ENCODE assay signal across 18 cellular contexts in the genomic region with DNA sequence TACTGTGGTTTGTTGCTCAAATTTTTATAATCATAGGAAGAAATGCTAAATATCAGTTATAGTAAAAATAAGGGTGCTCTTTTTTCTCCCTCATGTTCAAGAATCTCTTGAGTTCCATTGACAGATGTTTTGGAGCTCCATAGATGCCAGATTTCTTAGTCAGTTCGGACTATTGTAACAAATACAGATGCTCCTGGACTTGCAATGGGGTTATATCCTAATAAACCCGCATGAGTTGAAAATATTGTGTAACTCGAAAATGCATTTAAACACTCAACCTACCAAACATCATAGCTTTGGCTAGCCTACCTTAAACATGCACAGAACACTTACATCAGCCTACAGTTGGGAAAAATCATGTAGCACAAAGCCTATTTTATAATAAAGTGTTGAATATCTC.
DNase-seq lines count a peak whose midpoint lies in the region; TF ChIP-seq lines count a peak whose summit lies in the region.
"Had no signal": no experiment of that assay in that cellular context is flagged by ENCODE, and none has a peak within 500 bp of the region (broad histone marks: within the 10 kb centered on the region; RNA-seq: fewer than 3 reads in every experiment).

No MANE protein-coding gene starts in this region.

- H3K14ac ChIP-seq in trophoblast cell (ENCODE audit: low read length), result no peak overlapping the region

- no peaks in the 10 kb centered on the region for H3K79me1 ChIP-seq in trophoblast cell (ENCODE audit: low read length)

- H3K23ac ChIP-seq in trophoblast cell (ENCODE audit: low read length), result no peak overlapping the region

- H4K91ac ChIP-seq in trophoblast cell (ENCODE audit: low read depth, low read length), result no peak overlapping the region

- TF ChIP-seq CTCF in AG04450 (IDR thresholded peaks at IDR 0.05; ENCODE audit: low read depth, low read length), result no peak
- TF ChIP-seq CTCF in ascending aorta (IDR thresholded peaks at IDR 0.05), result no peak
- no peak for TF ChIP-seq CTCF in BE2C (IDR thresholded peaks at IDR 0.05; ENCODE audit: low read depth, low read length)

- H4K8ac ChIP-seq in trophoblast cell (ENCODE audit: low read depth, low read length), result no peak overlapping the region

- H3K27ac ChIP-seq in AG04450 (ENCODE audit: low read depth, low read length) (no peak overlapping the region), ascending aorta (peak overlapping the region; percentile 0 to 54), trophoblast cell (ENCODE audit: low read depth, low read length) (no peak overlapping the region)
- H3K27ac ChIP-seq: 22Rv1, BLaER1, C4-2B, GM23248 had no signal

- no peak overlapping the region for H3K4ac ChIP-seq in trophoblast cell (ENCODE audit: low read depth, low read length)

- no peak overlapping the region for H2AFZ ChIP-seq in trophoblast cell (ENCODE audit: insufficient read depth, low read length, poor library complexity)
- H2AFZ ChIP-seq: GM23248 had no signal

- intact Hi-C loops in ascending aorta (cut with DNase I), result no loop called here

- POLR2A ChIA-PET in AG04450 (lab: Yijun Ruan, JAX), result no interaction called here

- CTCF ChIA-PET in AG04450 (lab: Charles Lee), result no interaction called here

- H3K4me1 ChIP-seq in ascending aorta (peaks cover 0 to 12% of the 10 kb centered on the region in 2 donors), trophoblast cell (ENCODE audit: control insufficient read depth in 1 of 2, insufficient read depth in 2 of 2, low read length in 2 of 2) (no peaks in the 10 kb centered on the region), BE2C (no peaks in the 10 kb centered on the region)
- H3K4me1 ChIP-seq: BLaER1, Caco-2 had no signal

- DNase-seq in AG04450 (ENCODE audit: low read depth, low spot score) (peak; percentile 3), ascending aorta (ENCODE audit: low spot score in 2 of 2) (no peak), trophoblast cell (peak; percentile 12 to 90), G401 (ENCODE audit: low spot score) (no peak), BE2C (no peak)
- no peak for DNase-seq in stimulated activated naive CD4-positive, alpha-beta T cell treated with Interleukin-2 at 50 U/mL for 16 hours (lab: John Stamatoyannopoulos, UW)
- DNase-seq: Caco-2; CD4-positive, CD25-positive, alpha-beta regulatory T cell; CD8-positive, alpha-beta T cell; DMS153; DND-41; GDM1; GM23248; H7 had no signal

- in situ Hi-C loops in G401 (cut with HindIII; ENCODE audit: low sequenced_read_pairs), result no loop called here

- H2AK5ac ChIP-seq in trophoblast cell (ENCODE audit: low read length), result no peak overlapping the region

- WGBS in trophoblast cell (ENCODE audit: extremely low coverage, insufficient coverage, insufficient read length), result no CpG with 5 or more reads among the region's 3 CpGs

- no peak overlapping the region for H2BK120ac ChIP-seq in trophoblast cell (ENCODE audit: insufficient read depth, low read length, poor library complexity)

- no peaks in the 10 kb centered on the region for H3K79me2 ChIP-seq in trophoblast cell (ENCODE audit: control insufficient read depth, insufficient read depth, low read length, poor library complexity)

- no peak overlapping the region for H3K18ac ChIP-seq in trophoblast cell (ENCODE audit: low read length)

- H3K9ac ChIP-seq in trophoblast cell (ENCODE audit: low read length), result no peak overlapping the region
- H3K9ac ChIP-seq: BLaER1, GM23248 had no signal

- H3K4me2 ChIP-seq in trophoblast cell (ENCODE audit: low read length), result no peak overlapping the region
- H3K4me2 ChIP-seq: BLaER1 had no signal

- H3K27me3 ChIP-seq in AG04450 (ENCODE audit: control insufficient read depth, insufficient read depth, low read length) (no peaks in the 10 kb centered on the region), ascending aorta (no peaks in the 10 kb centered on the region), trophoblast cell (ENCODE audit: insufficient read depth, low read length) (no peaks in the 10 kb centered on the region), BE2C (no peaks in the 10 kb centered on the region)
- H3K27me3 ChIP-seq: BLaER1 had no signal

- no peak overlapping the region for H4K12ac ChIP-seq in trophoblast cell (ENCODE audit: low read depth, low read length)

- no peaks in the 10 kb centered on the region for H3K36me3 ChIP-seq in ascending aorta
- no peaks in the 10 kb centered on the region for H3K36me3 ChIP-seq in trophoblast cell (ENCODE audit: control insufficient read depth in 1 of 2, insufficient read depth in 2 of 2, low read length in 2 of 2)
- no peaks in the 10 kb centered on the region for H3K36me3 ChIP-seq in BE2C
- H3K36me3 ChIP-seq: BLaER1 had no signal

- no peak overlapping the region for H2BK12ac ChIP-seq in trophoblast cell (ENCODE audit: low read length)

- no peak overlapping the region for H2BK5ac ChIP-seq in trophoblast cell (ENCODE audit: low read depth, low read length, poor library complexity)

- H3K4me3 ChIP-seq in AG04450 (ENCODE audit: low read depth, low read length), result no peak overlapping the region
- no peak overlapping the region for H3K4me3 ChIP-seq in ascending aorta
- H3K4me3 ChIP-seq in trophoblast cell (ENCODE audit: low read depth, low read length), result no peak overlapping the region
- no peak overlapping the region for H3K4me3 ChIP-seq in BE2C (ENCODE audit: low read depth, low read length)
- H3K4me3 ChIP-seq: BLaER1, GM12878, GM23248 had no signal

- no peaks in the 10 kb centered on the region for H3K9me3 ChIP-seq in AG04450 (ENCODE audit: control insufficient read depth, insufficient read depth, low read length)
- peaks cover 0 to 8% of the 10 kb centered on the region in 2 donors for H3K9me3 ChIP-seq in ascending aorta
- no peaks in the 10 kb centered on the region for H3K9me3 ChIP-seq in trophoblast cell (ENCODE audit: insufficient read depth, low read depth, low read length)
- H3K9me3 ChIP-seq in BE2C, result no peaks in the 10 kb centered on the region
- H3K9me3 ChIP-seq: BLaER1, Caco-2 had no signal

Comparison
In these comparisons a context has a peak if more than half of its experiments do, and no peak if none do; other contexts are left out.
1. DNase-seq: peak in AG04450 (single experiment) and trophoblast cell (2 of 2); none in ascending aorta (0 of 2), G401 (single experiment), stimulated activated naive CD4-positive, alpha-beta T cell treated with Interleukin-2 at 50 U/mL for 16 hours (single experiment) and BE2C (single experiment).
2. H3K27ac ChIP-seq: peak in ascending aorta (2 of 2); none in AG04450 (single experiment) and trophoblast cell (single experiment).